In genomic region chr15:71254503-71254902, GRCh38 we compare ENCODE assay signal across 16 cellular contexts.
"Had no signal": no experiment of that assay in that cellular context is flagged by ENCODE, and none has a peak within 500 bp of the region (broad histone marks: within the 10 kb centered on the region; RNA-seq: fewer than 3 reads in every experiment).

No MANE protein-coding gene starts in this region.

- H3K9me3 Mint-ChIP-seq: activated naive CD8-positive, alpha-beta T cell treated with anti-CD3 and anti-CD28 coated beads, Interleukin-2, amount 10 ng/mL, durations not matched to agents 7 days and 5 days; immature natural killer cell; neural crest cell; type B pancreatic cell had no signal

- ATAC-seq: activated CD4-positive, CD25-positive, alpha-beta regulatory T cell treated with anti-CD3 and anti-CD28 coated beads, Interleukin-2, amount 50 U/mL, for 24 hours; pancreas; stimulated activated naive CD8-positive, alpha-beta T cell treated with anti-CD3 and anti-CD28 coated beads, Interleukin-15, Interleukin-2, amounts not matched to agents 100 U/mL and 50 U/mL, for 24 hours had no signal

- H3K27ac Mint-ChIP-seq: activated naive CD8-positive, alpha-beta T cell treated with anti-CD3 and anti-CD28 coated beads, Interleukin-2, amount 10 ng/mL, durations not matched to agents 7 days and 5 days; immature natural killer cell; type B pancreatic cell had no signal

- DNase-seq: activated naive CD4-positive, alpha-beta T cell; activated naive CD8-positive, alpha-beta T cell treated with anti-CD3 and anti-CD28 coated beads, Interleukin-2, amount 10 ng/mL, durations not matched to agents 7 days and 5 days; cerebellar nuclear complex; effector memory CD4-positive, alpha-beta T cell; foreskin melanocyte; immature natural killer cell; lower lobe of right lung; pancreas; stimulated activated CD4-positive, alpha-beta T cell treated with anti-CD3 and anti-CD28 coated beads, Interleukin-15, amount 100 ng/mL, for 24 hours; stimulated activated CD4-positive, alpha-beta T cell treated with anti-CD3 and anti-CD28 coated beads, Interleukin-4, amount 100 ng/mL, for 24 hours; stimulated activated naive CD8-positive, alpha-beta T cell treated with anti-CD3 and anti-CD28 coated beads, Interleukin-15, Interleukin-2, amounts not matched to agents 100 U/mL and 50 U/mL, for 24 hours; SW 1271 had no signal

- H3K27me3 Mint-ChIP-seq: activated naive CD8-positive, alpha-beta T cell treated with anti-CD3 and anti-CD28 coated beads, Interleukin-2, amount 10 ng/mL, durations not matched to agents 7 days and 5 days had no signal

- H3K36me3 Mint-ChIP-seq: activated naive CD8-positive, alpha-beta T cell treated with anti-CD3 and anti-CD28 coated beads, Interleukin-2, amount 10 ng/mL, durations not matched to agents 7 days and 5 days; immature natural killer cell had no signal

- H3K4me3 ChIP-seq: lower lobe of right lung, pancreas, suprapubic skin had no signal

- H3K36me3 ChIP-seq: pancreas, suprapubic skin had no signal

- H3K4me1 ChIP-seq: lower lobe of right lung, pancreas, suprapubic skin had no signal

- H3K27ac ChIP-seq: lower lobe of right lung, pancreas, suprapubic skin had no signal

- H3K4me3 Mint-ChIP-seq: activated naive CD8-positive, alpha-beta T cell treated with anti-CD3 and anti-CD28 coated beads, Interleukin-2, amount 10 ng/mL, durations not matched to agents 7 days and 5 days; immature natural killer cell; neural crest cell; type B pancreatic cell had no signal

- H3K4me1 Mint-ChIP-seq: activated naive CD8-positive, alpha-beta T cell treated with anti-CD3 and anti-CD28 coated beads, Interleukin-2, amount 10 ng/mL, durations not matched to agents 7 days and 5 days; immature natural killer cell; neural crest cell had no signal

- H3K27me3 ChIP-seq: pancreas, suprapubic skin had no signal

- H3K9me3 ChIP-seq: lower lobe of right lung, pancreas, suprapubic skin had no signal
